Comparison of ENCODE assay signal across 14 cellular contexts in genomic region chr7:66930341-66930740, GRCh38. TPM values are rescaled to one million over a fixed set of nuclear protein-coding genes. Genes with fewer than 3 reads are reported as not detected.
DNase-seq lines count a peak whose midpoint lies in the region; ATAC-seq, FAIRE-seq and TF ChIP-seq lines count a peak whose summit lies in the region.
"Had no signal": no experiment of that assay in that cellular context is flagged by ENCODE, and none has a peak within 500 bp of the region (broad histone marks: within the 10 kb centered on the region; RNA-seq: fewer than 3 reads in every experiment).

No MANE protein-coding gene starts in this region.

- H4K8ac ChIP-seq in mesenchymal stem cell (ENCODE audit: low read length), result no peak overlapping the region

- ATAC-seq in GM18909 (IDR thresholded peaks at IDR 0.05; ENCODE audit: poor library complexity, unreplicated experiment), result no peak
- ATAC-seq: effector memory CD8-positive, alpha-beta T cell; stimulated activated naive B cell treated with anti-CD40 and anti-IgM and Interleukin-4, amounts not matched to agents 10 μg/mL and 1 μg/mL and 100 μg/mL, for 72 hours had no signal

- H3K36me3 ChIP-seq in bronchial epithelial cell (ENCODE audit: control insufficient read depth, insufficient read depth, low read length), result peaks cover 3% of the 10 kb centered on the region
- H3K36me3 ChIP-seq in mesenchymal stem cell (ENCODE audit: control insufficient read depth in 1 of 2, insufficient read depth in 2 of 2, low read depth in 1 of 2, low read length in 2 of 2), result peaks cover 5 to 17% of the 10 kb centered on the region in 2 experiments

- no peaks in the 10 kb centered on the region for H3K9me3 Mint-ChIP-seq in activated CD4-positive, alpha-beta memory T cell treated with anti-CD3 and anti-CD28 coated beads, Interleukin-2, amount 10 ng/mL, durations not matched to agents 7 days and 5 days
- H3K9me3 Mint-ChIP-seq: effector memory CD8-positive, alpha-beta T cell; stimulated activated naive B cell treated with anti-CD40 and anti-IgM and Interleukin-4, amounts not matched to agents 10 μg/mL and 1 μg/mL and 100 μg/mL, for 72 hours had no signal

- H2AFZ ChIP-seq in mesenchymal stem cell (ENCODE audit: low read depth, low read length), result no peak overlapping the region

- FAIRE-seq in bronchial epithelial cell (lab: Jason Lieb, UNC), result peak; percentile 13

- CTCF ChIA-PET in activated CD4-positive, alpha-beta memory T cell treated with anti-CD3 and anti-CD28 coated beads, Interleukin-2, amount 10 ng/mL, durations not matched to agents 7 days and 5 days (lab: Charles Lee), result interaction anchor here (1.0 kb wide), 1 partner anchor 9 kb away, joined by 3 read pairs; the partner anchor contains the start of gene TMEM248

- no peak overlapping the region for H3K4ac ChIP-seq in mesenchymal stem cell (ENCODE audit: low read depth in 1 of 2, low read length in 2 of 2)

- H3K36me3 Mint-ChIP-seq in activated CD4-positive, alpha-beta memory T cell treated with anti-CD3 and anti-CD28 coated beads, Interleukin-2, amount 10 ng/mL, durations not matched to agents 7 days and 5 days (ENCODE audit: low read depth), result peaks cover 47% of the 10 kb centered on the region

- WGBS in mesenchymal stem cell, result 70% methylated on average over 5 of the region's 5 CpGs

- H3K14ac ChIP-seq in mesenchymal stem cell (ENCODE audit: low read length in 2 of 2), result no peak overlapping the region

- no peak overlapping the region for H2BK15ac ChIP-seq in mesenchymal stem cell (ENCODE audit: low read depth, poor library complexity, severe bottlenecking)

- H3K4me2 ChIP-seq in mesenchymal stem cell (ENCODE audit: low read length, poor library complexity, severe bottlenecking), result no peak overlapping the region

- H3K27me3 ChIP-seq in bronchial epithelial cell (ENCODE audit: control insufficient read depth, insufficient read depth, low read length) (no peaks in the 10 kb centered on the region), mesenchymal stem cell (ENCODE audit: control insufficient read depth in 1 of 2, insufficient read depth in 1 of 2, low read length in 2 of 2) (no peaks in the 10 kb centered on the region)
- H3K27me3 ChIP-seq: spleen had no signal

- no peak for TF ChIP-seq CTCF in bronchial epithelial cell (IDR thresholded peaks at IDR 0.05; ENCODE audit: insufficient read depth, low read length, severe bottlenecking)

- H3K4me1 Mint-ChIP-seq in activated CD4-positive, alpha-beta memory T cell treated with anti-CD3 and anti-CD28 coated beads, Interleukin-2, amount 10 ng/mL, durations not matched to agents 7 days and 5 days, result peaks cover 37% of the 10 kb centered on the region

- H3K23ac ChIP-seq in mesenchymal stem cell (ENCODE audit: low read length in 2 of 2), result no peak overlapping the region

- H3K4me1 ChIP-seq in mesenchymal stem cell (ENCODE audit: control insufficient read depth, insufficient read depth, low read depth, low read length), result no peaks in the 10 kb centered on the region

- H3K27ac ChIP-seq in mesenchymal stem cell (ENCODE audit: low read length, poor library complexity, severe bottlenecking), result no peak overlapping the region
- H3K27ac ChIP-seq: 22Rv1, spleen had no signal

- H3K27ac Mint-ChIP-seq in activated CD4-positive, alpha-beta memory T cell treated with anti-CD3 and anti-CD28 coated beads, Interleukin-2, amount 10 ng/mL, durations not matched to agents 7 days and 5 days, result no peak overlapping the region

- no peak overlapping the region for H2AK5ac ChIP-seq in mesenchymal stem cell (ENCODE audit: low read length, severe bottlenecking)

- H2BK5ac ChIP-seq in mesenchymal stem cell (ENCODE audit: low read depth, low read length, poor library complexity, severe bottlenecking), result no peak overlapping the region

- no peak overlapping the region for H4K91ac ChIP-seq in mesenchymal stem cell (ENCODE audit: low read length)

- H3K18ac ChIP-seq in mesenchymal stem cell (ENCODE audit: low read depth in 1 of 2, low read length in 2 of 2), result no peak overlapping the region

- POLR2A ChIA-PET in activated CD4-positive, alpha-beta memory T cell treated with anti-CD3 and anti-CD28 coated beads, Interleukin-2, amount 10 ng/mL, durations not matched to agents 7 days and 5 days (lab: Charles Lee), result interaction anchor here (1.6 kb wide), 1 partner anchor 9 kb away, joined by 5 read pairs; no protein-coding TSS in a partner anchor

- DNase-seq in DMS53 (lab: John Stamatoyannopoulos, UW) (peak; percentile 15), DMS53 treated with DMSO at 0.1 percent for 48 hours (lab: John Stamatoyannopoulos, UW; ENCODE audit: unreplicated experiment) (no peak), NCI-H524 treated with DMSO at 0.1 percent for 48 hours (lab: John Stamatoyannopoulos, UW) (peak; percentile 52), bronchial epithelial cell (ENCODE audit: low read depth) (peak; percentile 4), mesenchymal stem cell (peak; percentile 71), NCI-H446 treated with DMSO at 0.1 percent for 48 hours (lab: John Stamatoyannopoulos, UW) (no peak)
- DNase-seq in activated CD4-positive, alpha-beta memory T cell treated with anti-CD3 and anti-CD28 coated beads, Interleukin-2, amount 10 ng/mL, durations not matched to agents 7 days and 5 days, result no peak
- DNase-seq: effector memory CD8-positive, alpha-beta T cell; NCI-H1436; spleen; stimulated activated naive B cell treated with anti-CD40 and anti-IgM and Interleukin-4, amounts not matched to agents 10 μg/mL and 1 μg/mL and 100 μg/mL, for 72 hours had no signal

- no peak overlapping the region for H2BK120ac ChIP-seq in mesenchymal stem cell (ENCODE audit: low read depth, low read length)

- no peaks in the 10 kb centered on the region for H3K9me3 ChIP-seq in mesenchymal stem cell (ENCODE audit: control insufficient read depth, low read length)
- H3K9me3 ChIP-seq: spleen had no signal

- H3K79me1 ChIP-seq in mesenchymal stem cell (replicated peaks; ENCODE audit: low read length, poor library complexity, severe bottlenecking), result peaks cover 8% of the 10 kb centered on the region

- no peak overlapping the region for H2BK12ac ChIP-seq in mesenchymal stem cell (ENCODE audit: low read length in 2 of 2)

- no peak overlapping the region for H3K4me3 Mint-ChIP-seq in activated CD4-positive, alpha-beta memory T cell treated with anti-CD3 and anti-CD28 coated beads, Interleukin-2, amount 10 ng/mL, durations not matched to agents 7 days and 5 days
- H3K4me3 Mint-ChIP-seq: stimulated activated naive B cell treated with anti-CD40 and anti-IgM and Interleukin-4, amounts not matched to agents 10 μg/mL and 1 μg/mL and 100 μg/mL, for 72 hours had no signal

- H3K4me3 ChIP-seq in bronchial epithelial cell (ENCODE audit: low read depth, low read length) (no peak overlapping the region), mesenchymal stem cell (ENCODE audit: insufficient read depth in 1 of 2, low read depth in 1 of 2, low read length in 2 of 2) (no peak overlapping the region)
- H3K4me3 ChIP-seq: lung, spleen had no signal

- H3K27me3 Mint-ChIP-seq in activated CD4-positive, alpha-beta memory T cell treated with anti-CD3 and anti-CD28 coated beads, Interleukin-2, amount 10 ng/mL, durations not matched to agents 7 days and 5 days, result no peaks in the 10 kb centered on the region
- H3K27me3 Mint-ChIP-seq: effector memory CD8-positive, alpha-beta T cell; stimulated activated naive B cell treated with anti-CD40 and anti-IgM and Interleukin-4, amounts not matched to agents 10 μg/mL and 1 μg/mL and 100 μg/mL, for 72 hours had no signal

- H3K9ac ChIP-seq in mesenchymal stem cell (ENCODE audit: low read length), result no peak overlapping the region

RNA-seq across cellular contexts. Expression of gene TMEM248, which starts 9.3 kb away (rescaled TPM):
- 45.3 and 51.3 TPM in 2 replicates for total RNA-seq in bronchial epithelial cell
- polyA plus RNA-seq in mesenchymal stem cell (2013, experiment 1 of 2), result 92.2 TPM
- polyA plus RNA-seq in mesenchymal stem cell (2013, experiment 2 of 2), result 91.8 TPM
- total RNA-seq in activated CD4-positive, alpha-beta memory T cell treated with anti-CD3 and anti-CD28 coated beads, Interleukin-2, amount 10 ng/mL, durations not matched to agents 7 days and 5 days, result 10 to 100 TPM; 88.3 to 91.6 TPM

Comparison
In these comparisons a context has a peak if more than half of its experiments do, and no peak if none do; other contexts are left out.
1. DNase-seq: peak in DMS53 (single experiment), NCI-H524 treated with DMSO at 0.1 percent for 48 hours (single experiment), bronchial epithelial cell (single experiment) and mesenchymal stem cell (single experiment); none in DMS53 treated with DMSO at 0.1 percent for 48 hours (single experiment), NCI-H446 treated with DMSO at 0.1 percent for 48 hours (single experiment) and activated CD4-positive, alpha-beta memory T cell treated with anti-CD3 and anti-CD28 coated beads, Interleukin-2, amount 10 ng/mL, durations not matched to agents 7 days and 5 days (single experiment).